In genomic region chr4:101299899-101300540, GRCh38 we compare ENCODE assay signal across 27 cellular contexts.
"Had no signal": no experiment of that assay in that cellular context is flagged by ENCODE, and none has a peak within 500 bp of the region (broad histone marks: within the 10 kb centered on the region; RNA-seq: fewer than 3 reads in every experiment).

No MANE protein-coding gene starts in this region.

- H3K4me1 ChIP-seq: colonic mucosa, prostate gland, uterus had no signal

- H3K27me3 ChIP-seq: colonic mucosa, heart right ventricle, left lung, right atrium auricular region, suprapubic skin, transverse colon, upper lobe of right lung, uterus had no signal

- H3K27ac Mint-ChIP-seq: dendritic cell treated with granulocyte-macrophage colony-stimulating factor and Interleukin-4, amounts not matched to agents 40 ng/mL and 50 ng/mL, for 4 days; mesothelial cell of epicardium; nephron progenitor cell; stimulated activated naive CD8-positive, alpha-beta T cell treated with anti-CD3 and anti-CD28 coated beads, Interleukin-15, amount 100 ng/mL, for 72 hours had no signal

- H3K36me3 Mint-ChIP-seq: mesothelial cell of epicardium, naive B cell had no signal

- H3K27ac ChIP-seq: colonic mucosa, heart right ventricle, left lung, prostate gland, right atrium auricular region, suprapubic skin, transverse colon, upper lobe of right lung, uterus had no signal

- DNase-seq: colonic mucosa; effector memory CD4-positive, alpha-beta T cell; heart right ventricle; hippocampal formation; left cardiac atrium; left lung; mesenchymal stem cell; mucosa of descending colon; naive B cell; nephron progenitor cell; nucleus accumbens; stimulated activated CD4-positive, alpha-beta T cell treated with anti-CD3 and anti-CD28 coated beads, Interleukin-12 subunit alpha, Interleukin-12 subunit beta, amount 100 ng/mL, for 4 hours; stimulated activated CD4-positive, alpha-beta T cell treated with anti-CD3 and anti-CD28 coated beads, Interleukin-1b, Interleukin-23, amount 100 ng/mL, for 48 hours; stimulated activated CD4-positive, alpha-beta T cell treated with anti-CD3 and anti-CD28 coated beads, Interleukin-4, amount 100 ng/mL, for 1 hour; stimulated activated CD8-positive, alpha-beta memory T cell treated with anti-CD3 and anti-CD28 coated beads, Interleukin-4, amount 100 ng/mL, for 48 hours; stimulated activated naive CD4-positive, alpha-beta T cell; stimulated activated naive CD8-positive, alpha-beta T cell treated with anti-CD3 and anti-CD28 coated beads, Interleukin-15, amount 100 ng/mL, for 72 hours; transverse colon; upper lobe of right lung; uterus had no signal

- H3K4me3 ChIP-seq: colonic mucosa, heart right ventricle, left lung, mucosa of descending colon, prostate gland, right atrium auricular region, smooth muscle cell, suprapubic skin, transverse colon, upper lobe of right lung, uterus had no signal

- ATAC-seq: heart right ventricle; left cardiac atrium; left lung; mucosa of descending colon; sciatic nerve; stimulated activated naive CD8-positive, alpha-beta T cell treated with anti-CD3 and anti-CD28 coated beads, Interleukin-15, amount 100 ng/mL, for 72 hours; upper lobe of right lung had no signal

- H3K4me3 Mint-ChIP-seq: dendritic cell treated with granulocyte-macrophage colony-stimulating factor and Interleukin-4, amounts not matched to agents 40 ng/mL and 50 ng/mL, for 4 days; mesothelial cell of epicardium; naive B cell; nephron progenitor cell; stimulated activated naive CD8-positive, alpha-beta T cell treated with anti-CD3 and anti-CD28 coated beads, Interleukin-15, amount 100 ng/mL, for 72 hours had no signal

- H3K4me2 ChIP-seq: smooth muscle cell had no signal

- H3K9me3 Mint-ChIP-seq: dendritic cell treated with granulocyte-macrophage colony-stimulating factor and Interleukin-4, amounts not matched to agents 40 ng/mL and 50 ng/mL, for 4 days; mesothelial cell of epicardium; naive B cell; nephron progenitor cell; stimulated activated naive CD8-positive, alpha-beta T cell treated with anti-CD3 and anti-CD28 coated beads, Interleukin-15, amount 100 ng/mL, for 72 hours had no signal

- H3K27me3 Mint-ChIP-seq: dendritic cell treated with granulocyte-macrophage colony-stimulating factor and Interleukin-4, amounts not matched to agents 40 ng/mL and 50 ng/mL, for 4 days; naive B cell; stimulated activated naive CD8-positive, alpha-beta T cell treated with anti-CD3 and anti-CD28 coated beads, Interleukin-15, amount 100 ng/mL, for 72 hours had no signal
